ENCODE assay signal across 28 cellular contexts in the genomic region with DNA sequence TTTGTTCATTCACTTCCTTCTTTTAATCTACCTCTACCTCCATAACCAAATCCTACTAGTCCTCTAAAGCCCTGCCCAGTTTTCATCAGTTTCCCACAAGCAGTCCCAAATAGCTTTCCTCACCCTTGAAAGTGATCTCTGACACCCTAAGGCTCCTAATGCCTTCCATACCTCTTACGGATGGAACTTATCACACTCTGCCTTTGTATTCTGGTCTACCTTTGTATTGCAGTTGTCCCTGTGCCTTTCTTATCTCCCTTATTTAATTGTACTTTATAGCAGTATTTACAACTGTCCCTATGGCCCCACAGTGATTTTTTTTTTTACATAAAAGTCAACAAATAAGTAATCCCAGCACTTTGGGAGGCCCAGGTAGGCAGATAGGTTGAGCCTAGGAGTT. TPM values are rescaled to one million over a fixed set of nuclear protein-coding genes. Genes with fewer than 3 reads are reported as not detected.
"Had no signal": no experiment of that assay in that cellular context is flagged by ENCODE, and none has a peak within 500 bp of the region (broad histone marks: within the 10 kb centered on the region; RNA-seq: fewer than 3 reads in every experiment).

No MANE protein-coding gene starts in this region.

- ATAC-seq: activated CD4-positive, CD25-positive, alpha-beta regulatory T cell treated with anti-CD3 and anti-CD28 coated beads, Interleukin-2, amount 50 U/mL, for 24 hours; activated naive CD8-positive, alpha-beta T cell treated with anti-CD3 and anti-CD28 coated beads, Interleukin-2, amount 50 U/mL, for 24 hours; esophagus mucosa; left lung; lower lobe of right lung; naive thymus-derived CD8-positive, alpha-beta T cell had no signal

- H3K4me1 Mint-ChIP-seq: naive thymus-derived CD8-positive, alpha-beta T cell; neural progenitor cell had no signal

- DNase-seq: activated CD4-positive, alpha-beta T cell treated with anti-CD3 and anti-CD28 coated beads for 48 hours; activated CD4-positive, alpha-beta T cell treated with anti-CD3 and anti-CD28 coated beads, Interleukin-2, amount 50 U/mL, for 48 hours; activated CD8-positive, alpha-beta memory T cell treated with anti-CD3 and anti-CD28 coated beads, Interleukin-2, amount 50 U/mL, for 48 hours; activated gamma-delta T cell; activated naive CD8-positive, alpha-beta T cell treated with anti-CD3 and anti-CD28 coated beads, Interleukin-2, amount 50 U/mL, for 24 hours; amygdala; central memory CD4-positive, alpha-beta T cell; endodermal cell; foreskin fibroblast; head of caudate nucleus; hypothalamus; kidney glomerular epithelial cell; left lung; lower lobe of right lung; mesendoderm; naive thymus-derived CD8-positive, alpha-beta T cell; stimulated activated CD4-positive, alpha-beta T cell treated with anti-CD3 and anti-CD28 coated beads, Interleukin-15, amount 100 ng/mL, for 24 hours; stimulated activated CD4-positive, alpha-beta T cell treated with anti-CD3 and anti-CD28 coated beads, Interleukin-2, amount 100 ng/mL, for 24 hours; stimulated activated naive CD4-positive, alpha-beta T cell treated with Interleukin-2 at 50 U/mL for 16 hours; T1000; WERI-Rb-1 had no signal

- H3K4me3 ChIP-seq: left lung, lower lobe of right lung, neural progenitor cell, right atrium auricular region, tibial nerve had no signal

- H3K36me3 Mint-ChIP-seq: neural progenitor cell had no signal

- H3K36me3 ChIP-seq: neural progenitor cell, right atrium auricular region, WERI-Rb-1 had no signal

- H3K27me3 Mint-ChIP-seq: activated naive CD4-positive, alpha-beta T cell treated with anti-CD3 and anti-CD28 coated beads, Interleukin-2, amount 50 U/mL, for 24 hours; activated naive CD8-positive, alpha-beta T cell treated with anti-CD3 and anti-CD28 coated beads, Interleukin-2, amount 50 U/mL, for 24 hours; dendritic cell treated with granulocyte-macrophage colony-stimulating factor and Interleukin-4, amounts not matched to agents 40 ng/mL and 50 ng/mL, for 4 days; naive thymus-derived CD8-positive, alpha-beta T cell had no signal

- H3K9me3 Mint-ChIP-seq: activated naive CD4-positive, alpha-beta T cell treated with anti-CD3 and anti-CD28 coated beads, Interleukin-2, amount 50 U/mL, for 24 hours; activated naive CD8-positive, alpha-beta T cell treated with anti-CD3 and anti-CD28 coated beads, Interleukin-2, amount 50 U/mL, for 24 hours; dendritic cell treated with granulocyte-macrophage colony-stimulating factor and Interleukin-4, amounts not matched to agents 40 ng/mL and 50 ng/mL, for 4 days; naive thymus-derived CD8-positive, alpha-beta T cell; neural progenitor cell had no signal

- H3K9me3 ChIP-seq: left lung, lower lobe of right lung, right atrium auricular region, tibial nerve had no signal

- H3K27ac Mint-ChIP-seq: activated naive CD8-positive, alpha-beta T cell treated with anti-CD3 and anti-CD28 coated beads, Interleukin-2, amount 50 U/mL, for 24 hours; dendritic cell treated with granulocyte-macrophage colony-stimulating factor and Interleukin-4, amounts not matched to agents 40 ng/mL and 50 ng/mL, for 4 days; endodermal cell; neural progenitor cell had no signal

- H3K4me3 Mint-ChIP-seq: activated naive CD4-positive, alpha-beta T cell treated with anti-CD3 and anti-CD28 coated beads, Interleukin-2, amount 50 U/mL, for 24 hours; activated naive CD8-positive, alpha-beta T cell treated with anti-CD3 and anti-CD28 coated beads, Interleukin-2, amount 50 U/mL, for 24 hours; dendritic cell treated with granulocyte-macrophage colony-stimulating factor and Interleukin-4, amounts not matched to agents 40 ng/mL and 50 ng/mL, for 4 days; endodermal cell; naive thymus-derived CD8-positive, alpha-beta T cell; neural progenitor cell had no signal

- H3K4me1 ChIP-seq: left lung, lower lobe of right lung, neural progenitor cell, right atrium auricular region, tibial nerve had no signal

- H3K27ac ChIP-seq: left lung, lower lobe of right lung, neural progenitor cell, right atrium auricular region, tibial nerve, WERI-Rb-1 had no signal

- H3K27me3 ChIP-seq: left lung, neural progenitor cell, right atrium auricular region, tibial nerve had no signal

RNA-seq across cellular contexts. Expression of gene ACSL5, which starts 33.8 kb away (rescaled TPM):
- total RNA-seq: endodermal cell had no signal
